ENCODE assay signal across 8 cellular contexts in genomic region chr12:64222011-64222765, GRCh38. TPM values are rescaled to one million over a fixed set of nuclear protein-coding genes. Genes with fewer than 3 reads are reported as not detected.
A peak's percentile ranks its signal among the peaks of the same experiment; 100 is the strongest.
DNase-seq lines count a peak whose midpoint lies in the region; ATAC-seq and TF ChIP-seq lines count a peak whose summit lies in the region.

KICS2 (minus strand) TSS chr12:64222296; CDS start chr12:64222237, 59 bp downstream.

- ATAC-seq in HG03175 (IDR thresholded peaks at IDR 0.05; ENCODE audit: unreplicated experiment) (peak; percentile 96), activated B cell treated with CpG ODN at 0.5 μM for 24 hours (ENCODE audit: low read depth) (peak; percentile 86)

- H3K4me1 ChIP-seq in spleen, result peaks cover 9 to 47% (median 35%) of the 10 kb centered on the region in 6 donors

- no peaks in the 10 kb centered on the region for H3K9me3 ChIP-seq in spleen

- no peaks in the 10 kb centered on the region for H3K36me3 ChIP-seq in spleen

- in situ Hi-C loops in GM18951 (cut with MboI; ENCODE audit: low sequenced_read_pairs, unreplicated experiment), result no loop called here

- H3K27ac Mint-ChIP-seq in activated B cell treated with CpG ODN at 0.5 μM for 24 hours, result peak within 1 kb of the TSS; percentile 97

- H3K27ac ChIP-seq in spleen, result peak within 1 kb of the TSS; percentile 90 to 97 (median 94)

- DNase-seq in AG09309 (ENCODE audit: low read depth) (peak; percentile 62), NCI-H2227 treated with DMSO at 0.1 percent for 48 hours (lab: John Stamatoyannopoulos, UW) (peak; percentile 81), activated B cell treated with CpG ODN at 0.5 μM for 24 hours (peak; percentile 90), cardiac fibroblast (ENCODE audit: low read depth in 2 of 2) (peak; percentile 95), inferior parietal cortex (ENCODE audit: extremely low spot score) (peak; percentile 95), spleen (peak; percentile 98)

- TF ChIP-seq CTCF in AG09309 (IDR thresholded peaks at IDR 0.05; ENCODE audit: control insufficient read depth, insufficient read depth, low read depth, low read length, missing control alignments) (no peak), activated B cell treated with CpG ODN at 0.5 μM for 24 hours (IDR thresholded peaks at IDR 0.05) (no peak), cardiac fibroblast (IDR thresholded peaks at IDR 0.05; ENCODE audit: low read depth, low read length) (no peak), spleen (IDR thresholded peaks at IDR 0.05 in 8 of 11, conservative IDR thresholded peaks at IDR 0.05 in 3 of 11) (peak in 3 of 11 experiments; percentile 4 to 33 (median 15))

- POLR2A ChIA-PET in activated B cell treated with CpG ODN at 0.5 μM for 24 hours (lab: Charles Lee), result interaction anchor here (0.7 to 1.5 kb wide), 7 partner anchors 17 to 1619 kb away, joined by 3 to 8 read pairs (median 4); partner anchors contain the start of genes LEMD3, SRGAP1 and XPOT

- H3K36me3 Mint-ChIP-seq in activated B cell treated with CpG ODN at 0.5 μM for 24 hours (ENCODE audit: low read depth), result peaks cover 6% of the 10 kb centered on the region

- H3K27me3 ChIP-seq in spleen (replicated peaks in 1 of 7), result no peaks in the 10 kb centered on the region

- H3K4me3 ChIP-seq in AG09309 (ENCODE audit: control insufficient read depth, low read depth, low read length) (peak within 1 kb of the TSS; percentile 90), cardiac fibroblast (replicated peaks in 1 of 2; ENCODE audit: low read depth in 2 of 2, low read length in 2 of 2) (peak within 1 kb of the TSS; percentile 91 to 92), spleen (peak within 1 kb of the TSS; percentile 56 to 99 (median 82))

- 0 to 1% (median 0%) methylated on average over 30 to 56 of the region's 56 CpGs for WGBS in spleen, 5 donors

- no peaks in the 10 kb centered on the region for H3K9me3 Mint-ChIP-seq in activated B cell treated with CpG ODN at 0.5 μM for 24 hours

- intact Hi-C loops in activated B cell treated with CpG ODN at 0.5 μM for 24 hours (cut with micrococcal nuclease) (loop anchor here (1.0 to 5.0 kb wide), 10 partner anchors 182 to 1962 kb away; partner anchors contain the start of genes GNS, LEMD3, MON2 and RXYLT1), spleen (cut with DNase I; ENCODE audit: low total_unique reads) (no loop called here)

- peaks cover 27% of the 10 kb centered on the region for H3K4me1 Mint-ChIP-seq in activated B cell treated with CpG ODN at 0.5 μM for 24 hours

- H3K4me3 Mint-ChIP-seq in activated B cell treated with CpG ODN at 0.5 μM for 24 hours, result peak within 1 kb of the TSS; percentile 96

- CTCF ChIA-PET in activated B cell treated with CpG ODN at 0.5 μM for 24 hours (lab: Charles Lee), result interaction anchor here (1.0 kb wide), 1 partner anchor 33 kb away, joined by 3 read pairs; no protein-coding TSS in a partner anchor

- H3K27me3 Mint-ChIP-seq in activated B cell treated with CpG ODN at 0.5 μM for 24 hours, result no peaks in the 10 kb centered on the region

- TF ChIP-seq POLR2A in GM18951 (IDR thresholded peaks at IDR 0.05; ENCODE audit: extremely low read depth, insufficient read depth, insufficient read length), result peak; percentile 86
- TF ChIP-seq POLR2A in spleen (IDR thresholded peaks at IDR 0.05), result peak in 2 of 3 donors; percentile 79 to 83

RNA-seq across cellular contexts. Expression of gene KICS2, which starts in this region (rescaled TPM):
- total RNA-seq in activated B cell treated with CpG ODN at 0.5 μM for 24 hours (16.5 and 16.8 TPM in 2 replicates), spleen (10 to 100 TPM in 6 of 7 donors, 1 to 10 TPM in 1; 9.5 to 26.2 (median 15.3) TPM)
- 1 to 10 TPM; 6.6 to 8.6 (median 8.1) TPM for polyA plus RNA-seq in spleen

Comparison
In these comparisons a context has a peak if more than half of its experiments do, and no peak if none do; other contexts are left out.
1. Peak in every context shown above with its lines: DNase-seq, ATAC-seq, H3K4me3 ChIP-seq and H3K27ac ChIP-seq.